ENCODE assay signal across 16 cellular contexts in genomic region chr16:83011101-83011720, GRCh38.
DNase-seq lines count a peak whose midpoint lies in the region; ATAC-seq and TF ChIP-seq lines count a peak whose summit lies in the region.
"Had no signal": no experiment of that assay in that cellular context is flagged by ENCODE, and none has a peak within 500 bp of the region (broad histone marks: within the 10 kb centered on the region; RNA-seq: fewer than 3 reads in every experiment).

No MANE protein-coding gene starts in this region.

- H3K4me1 Mint-ChIP-seq in memory B cell = peaks cover 6% of the 10 kb centered on the region
- H3K4me1 Mint-ChIP-seq: CD8-positive, alpha-beta memory T cell had no signal

- H3F3A ChIP-seq in SK-N-SH (replicated peaks; ENCODE audit: insufficient read depth) = no peaks in the 10 kb centered on the region

- peak overlapping the region; percentile 71 for H3K4me2 ChIP-seq in SK-N-SH

- H3K27me3 ChIP-seq in SK-N-SH (ENCODE audit: insufficient read depth) = no peaks in the 10 kb centered on the region
- H3K27me3 ChIP-seq in ascending aorta = no peaks in the 10 kb centered on the region
- no peaks in the 10 kb centered on the region for H3K27me3 ChIP-seq in A673 (replicated peaks; ENCODE audit: insufficient read depth, low read depth, low read length, poor library complexity)

- CTCF ChIA-PET in SK-N-SH (lab: Yijun Ruan, JAX) (no interaction called here), A673 (lab: Charles Lee) (no interaction called here)

- DNase-seq in SK-N-SH = no peak
- DNase-seq in ascending aorta (ENCODE audit: low spot score in 2 of 2) = no peak
- DNase-seq in memory B cell (ENCODE audit: low spot score in 2 of 2) = no peak
- DNase-seq in A673 (ENCODE audit: low spot score) = no peak
- no peak for DNase-seq in amniotic stem cell (lab: John Stamatoyannopoulos, UW)
- DNase-seq in kidney tubule cell (ENCODE audit: low spot score) = no peak
- DNase-seq: CD8-positive, alpha-beta memory T cell; DMS79; HFFc6; MV-4-11; NCI-H1436 treated with DMSO at 0.1 percent for 48 hours; NCI-H2081; NCI-H82 had no signal

- 0 out of 2 replicates have a peak, but pooled peaks cover 5% of the 10 kb centered on the region for H3K79me2 ChIP-seq in SK-N-SH (ENCODE audit: insufficient read depth)

- TF ChIP-seq CTCF in SK-N-SH (IDR thresholded peaks at IDR 0.05) = no peak
- no peak for TF ChIP-seq CTCF in ascending aorta (IDR thresholded peaks at IDR 0.05)
- TF ChIP-seq CTCF in A673 (conservative IDR thresholded peaks at IDR 0.05; ENCODE audit: low read depth, low read length) = no peak

- TF ChIP-seq RAD21 in SK-N-SH (IDR thresholded peaks at IDR 0.05; ENCODE audit: low read length) = no peak

- no peak for TF ChIP-seq EP300 in SK-N-SH (IDR thresholded peaks at IDR 0.05; ENCODE audit: borderline replicate concordance in 1 of 2, low read depth in 1 of 2, low read length in 1 of 2)

- ATAC-seq in SK-N-SH treated with all-trans-retinoic acid at 6 μM for 48 hours (no peak), memory B cell (ENCODE audit: low read depth) (peak; percentile 46), GM18517 (IDR thresholded peaks at IDR 0.05; ENCODE audit: unreplicated experiment) (no peak)

- H2AFZ ChIP-seq in SK-N-SH (ENCODE audit: low read depth) = peak overlapping the region; percentile 44

- H3K4me1 ChIP-seq in SK-N-SH (ENCODE audit: control insufficient read depth in 1 of 2, insufficient read depth in 2 of 2, low read depth in 1 of 2, low read length in 1 of 2) = no peaks in the 10 kb centered on the region; a peak in 1 of 4 replicates
- peaks cover 0 to 19% of the 10 kb centered on the region in 2 donors for H3K4me1 ChIP-seq in ascending aorta
- H3K4me1 ChIP-seq in A673 (ENCODE audit: insufficient read depth, low read length, poor library complexity, severe bottlenecking) = no peaks in the 10 kb centered on the region

- POLR2A ChIA-PET in SK-N-SH (lab: Yijun Ruan, JAX) (no interaction called here), A673 (lab: Charles Lee; ENCODE audit: low non-redundant PET) (no interaction called here)

- H3K9ac ChIP-seq in SK-N-SH = no peak overlapping the region

- peaks cover 10% of the 10 kb centered on the region for H3K27me3 Mint-ChIP-seq in memory B cell

- no peaks in the 10 kb centered on the region for H3K9me3 Mint-ChIP-seq in memory B cell

- H3K9me2 ChIP-seq in SK-N-SH = no peaks in the 10 kb centered on the region

- intact Hi-C loops in ascending aorta (cut with DNase I) (loop anchor here (5.0 kb wide), 1 partner anchor 56 kb away; no protein-coding TSS in a partner anchor), A673 (cut with micrococcal nuclease; ENCODE audit: unreplicated experiment) (no loop called here)

- no peak overlapping the region for H3K27ac Mint-ChIP-seq in memory B cell
- H3K27ac Mint-ChIP-seq: CD8-positive, alpha-beta memory T cell; HFFc6 had no signal

- 32% methylated on average over 6 of the region's 8 CpGs for WGBS in SK-N-SH (ENCODE audit: low lambda C conversion rate)

- H3K4me3 Mint-ChIP-seq in memory B cell = no peak overlapping the region
- H3K4me3 Mint-ChIP-seq: CD8-positive, alpha-beta memory T cell; HFFc6 had no signal

- H3K9me3 ChIP-seq in SK-N-SH = no peaks in the 10 kb centered on the region
- no peaks in the 10 kb centered on the region for H3K9me3 ChIP-seq in ascending aorta
- no peaks in the 10 kb centered on the region for H3K9me3 ChIP-seq in A673 (ENCODE audit: low read depth, low read length, poor library complexity, severe bottlenecking)

- H3K36me3 ChIP-seq in SK-N-SH (replicated peaks in 1 of 2; ENCODE audit: control insufficient read depth in 1 of 2, insufficient read depth in 2 of 2, low read length in 1 of 2) = no peaks in the 10 kb centered on the region
- H3K36me3 ChIP-seq in ascending aorta = no peaks in the 10 kb centered on the region
- H3K36me3 ChIP-seq in A673 (ENCODE audit: insufficient read depth, low read length, poor library complexity, severe bottlenecking) = no peaks in the 10 kb centered on the region

- no peaks in the 10 kb centered on the region for H4K20me1 ChIP-seq in SK-N-SH (ENCODE audit: insufficient read depth)

- H3K36me3 Mint-ChIP-seq in memory B cell = no peaks in the 10 kb centered on the region
- H3K36me3 Mint-ChIP-seq: CD8-positive, alpha-beta memory T cell had no signal

- no TSS peak for BruUV-seq in A673 (replicated peaks; lab: Mats Ljungman, UMichigan)

- peak overlapping the region in 1 of 2 experiments; percentile 39; a peak in 1 of 4 replicates for H3K27ac ChIP-seq in SK-N-SH (ENCODE audit: low read depth in 2 of 2, low read length in 1 of 2)
- H3K27ac ChIP-seq in ascending aorta = peak overlapping the region; percentile 65 to 76
- no peak overlapping the region for H3K27ac ChIP-seq in A673 (ENCODE audit: low read depth, low read length, poor library complexity, severe bottlenecking)
- H3K27ac ChIP-seq: 22Rv1 had no signal

- H3K4me3 ChIP-seq in SK-N-SH (ENCODE audit: low read depth in 2 of 2, low read length in 1 of 2) (peak overlapping the region in 1 of 2 experiments; percentile 43; a peak in 2 of 4 replicates), ascending aorta (peak overlapping the region; percentile 12 to 30), A673 (ENCODE audit: low read depth, low read length, poor library complexity, severe bottlenecking) (no peak overlapping the region)

TF ChIP-seq in SK-N-SH, 30 proteins besides CTCF, POLR2A, EP300 and RAD21 (continues in another document):
- TF ChIP-seq SIN3A (IDR thresholded peaks at IDR 0.05; ENCODE audit: borderline replicate concordance, low read depth, low read length) (no peak), FOXM1 (IDR thresholded peaks at IDR 0.05; ENCODE audit: low read depth) (no peak), NFIC (IDR thresholded peaks at IDR 0.05; ENCODE audit: borderline replicate concordance) (no peak), CHD2 (IDR thresholded peaks at IDR 0.05; ENCODE audit: low read length, partially characterized antibody) (no peak), FOSL2 (IDR thresholded peaks at IDR 0.05; ENCODE audit: borderline replicate concordance, low read depth) (no peak)
- TF ChIP-seq, protein P1, sequence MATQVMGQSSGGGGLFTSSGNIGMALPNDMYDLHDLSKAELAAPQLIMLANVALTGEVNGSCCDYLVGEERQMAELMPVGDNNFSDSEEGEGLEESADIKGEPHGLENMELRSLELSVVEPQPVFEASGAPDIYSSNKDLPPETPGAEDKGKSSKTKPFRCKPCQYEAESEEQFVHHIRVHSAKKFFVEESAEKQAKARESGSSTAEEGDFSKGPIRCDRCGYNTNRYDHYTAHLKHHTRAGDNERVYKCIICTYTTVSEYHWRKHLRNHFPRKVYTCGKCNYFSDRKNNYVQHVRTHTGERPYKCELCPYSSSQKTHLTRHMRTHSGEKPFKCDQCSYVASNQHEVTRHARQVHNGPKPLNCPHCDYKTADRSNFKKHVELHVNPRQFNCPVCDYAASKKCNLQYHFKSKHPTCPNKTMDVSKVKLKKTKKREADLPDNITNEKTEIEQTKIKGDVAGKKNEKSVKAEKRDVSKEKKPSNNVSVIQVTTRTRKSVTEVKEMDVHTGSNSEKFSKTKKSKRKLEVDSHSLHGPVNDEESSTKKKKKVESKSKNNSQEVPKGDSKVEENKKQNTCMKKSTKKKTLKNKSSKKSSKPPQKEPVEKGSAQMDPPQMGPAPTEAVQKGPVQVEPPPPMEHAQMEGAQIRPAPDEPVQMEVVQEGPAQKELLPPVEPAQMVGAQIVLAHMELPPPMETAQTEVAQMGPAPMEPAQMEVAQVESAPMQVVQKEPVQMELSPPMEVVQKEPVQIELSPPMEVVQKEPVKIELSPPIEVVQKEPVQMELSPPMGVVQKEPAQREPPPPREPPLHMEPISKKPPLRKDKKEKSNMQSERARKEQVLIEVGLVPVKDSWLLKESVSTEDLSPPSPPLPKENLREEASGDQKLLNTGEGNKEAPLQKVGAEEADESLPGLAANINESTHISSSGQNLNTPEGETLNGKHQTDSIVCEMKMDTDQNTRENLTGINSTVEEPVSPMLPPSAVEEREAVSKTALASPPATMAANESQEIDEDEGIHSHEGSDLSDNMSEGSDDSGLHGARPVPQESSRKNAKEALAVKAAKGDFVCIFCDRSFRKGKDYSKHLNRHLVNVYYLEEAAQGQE (IDR thresholded peaks at IDR 0.05; ENCODE audit: low read depth, low read length) = no peak

TF ChIP-seq in SK-N-SH treated with all-trans-retinoic acid at 6 μM for 48 hours, 23 proteins besides CTCF, POLR2A, EP300 and RAD21 (continues in another document):
- TF ChIP-seq ZNF565 (CRISPR knock-in tag; conservative IDR thresholded peaks at IDR 0.05; ENCODE audit: low read depth) (no peak), BACH2 (CRISPR knock-in tag; IDR thresholded peaks at IDR 0.05; ENCODE audit: borderline replicate concordance) (no peak), OSR1 (CRISPR knock-in tag; IDR thresholded peaks at IDR 0.05) (no peak), ZFP3 (CRISPR knock-in tag; IDR thresholded peaks at IDR 0.05) (no peak), PPARA (CRISPR knock-in tag; IDR thresholded peaks at IDR 0.05; ENCODE audit: borderline replicate concordance) (no peak)
- TF ChIP-seq, protein P2, sequence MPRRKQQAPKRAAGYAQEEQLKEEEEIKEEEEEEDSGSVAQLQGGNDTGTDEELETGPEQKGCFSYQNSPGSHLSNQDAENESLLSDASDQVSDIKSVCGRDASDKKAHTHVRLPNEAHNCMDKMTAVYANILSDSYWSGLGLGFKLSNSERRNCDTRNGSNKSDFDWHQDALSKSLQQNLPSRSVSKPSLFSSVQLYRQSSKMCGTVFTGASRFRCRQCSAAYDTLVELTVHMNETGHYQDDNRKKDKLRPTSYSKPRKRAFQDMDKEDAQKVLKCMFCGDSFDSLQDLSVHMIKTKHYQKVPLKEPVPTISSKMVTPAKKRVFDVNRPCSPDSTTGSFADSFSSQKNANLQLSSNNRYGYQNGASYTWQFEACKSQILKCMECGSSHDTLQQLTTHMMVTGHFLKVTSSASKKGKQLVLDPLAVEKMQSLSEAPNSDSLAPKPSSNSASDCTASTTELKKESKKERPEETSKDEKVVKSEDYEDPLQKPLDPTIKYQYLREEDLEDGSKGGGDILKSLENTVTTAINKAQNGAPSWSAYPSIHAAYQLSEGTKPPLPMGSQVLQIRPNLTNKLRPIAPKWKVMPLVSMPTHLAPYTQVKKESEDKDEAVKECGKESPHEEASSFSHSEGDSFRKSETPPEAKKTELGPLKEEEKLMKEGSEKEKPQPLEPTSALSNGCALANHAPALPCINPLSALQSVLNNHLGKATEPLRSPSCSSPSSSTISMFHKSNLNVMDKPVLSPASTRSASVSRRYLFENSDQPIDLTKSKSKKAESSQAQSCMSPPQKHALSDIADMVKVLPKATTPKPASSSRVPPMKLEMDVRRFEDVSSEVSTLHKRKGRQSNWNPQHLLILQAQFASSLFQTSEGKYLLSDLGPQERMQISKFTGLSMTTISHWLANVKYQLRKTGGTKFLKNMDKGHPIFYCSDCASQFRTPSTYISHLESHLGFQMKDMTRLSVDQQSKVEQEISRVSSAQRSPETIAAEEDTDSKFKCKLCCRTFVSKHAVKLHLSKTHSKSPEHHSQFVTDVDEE (CRISPR knock-in tag; IDR thresholded peaks at IDR 0.05) = no peak
